1 cellular context compared by ENCODE assay signal in genomic region chr4:123182289-123182688, GRCh38.
TF ChIP-seq lines count a peak whose summit lies in the region.

No MANE protein-coding gene starts in this region.

TF ChIP-seq in K562, 482 proteins besides CTCF, POLR2A, EP300 and RAD21 (continued from another document):
- TF ChIP-seq C11orf30 (IDR thresholded peaks at IDR 0.05; ENCODE audit: low read depth) (peak; percentile 28; the same call in 1 of the 2 replicates), ZNF766 (CRISPR knock-in tag; conservative IDR thresholded peaks at IDR 0.05) (no peak), ZNF316 (IDR thresholded peaks at IDR 0.05) (peak; percentile 60; the same call in 1 of the 2 replicates), TCF7 (IDR thresholded peaks at IDR 0.05; ENCODE audit: borderline replicate concordance) (no peak), ETS2 (tag; IDR thresholded peaks at IDR 0.05; ENCODE audit: borderline replicate concordance, poor library complexity, severe bottlenecking) (no peak), MAFK (IDR thresholded peaks at IDR 0.05; ENCODE audit: low read length) (peak; percentile 11; the same call in 1 of the 2 replicates), RBM39 (optimal IDR thresholded peaks at IDR 0.05; ENCODE audit: low read depth, low read length) (no peak), PCBP2 (IDR thresholded peaks at IDR 0.05; ENCODE audit: low read depth, low read length, poor library complexity, severe bottlenecking) (no peak)
